Comparison of ENCODE assay signal across 13 cellular contexts in genomic region chr1:35215346-35215745, GRCh38.
"Had no signal": no experiment of that assay in that cellular context is flagged by ENCODE, and none has a peak within 500 bp of the region (broad histone marks: within the 10 kb centered on the region; RNA-seq: fewer than 3 reads in every experiment).

No MANE protein-coding gene starts in this region.

- H3K27me3 Mint-ChIP-seq: activated T-helper 17 cell treated with anti-CD3 and anti-CD28 coated beads, Interleukin-2, amount 50 U/mL, for 72 hours; stimulated activated naive B cell treated with anti-CD40 and anti-IgM and Interleukin-4, amounts not matched to agents 10 μg/mL and 1 μg/mL and 100 μg/mL, for 72 hours had no signal

- H3K9me3 ChIP-seq: lower lobe of right lung, tibial artery had no signal

- H3K27ac ChIP-seq: lower lobe of right lung, parathyroid adenoma, skin epidermis, tibial artery had no signal

- H3K4me3 ChIP-seq: lower lobe of right lung, skin epidermis, tibial artery had no signal

- H3K4me1 ChIP-seq: lower lobe of right lung, parathyroid adenoma, tibial artery had no signal

- H3K4me3 Mint-ChIP-seq: activated naive CD8-positive, alpha-beta T cell treated with anti-CD3 and anti-CD28 coated beads, Interleukin-2, amount 50 U/mL, for 24 hours; activated T-helper 17 cell treated with anti-CD3 and anti-CD28 coated beads, Interleukin-2, amount 50 U/mL, for 72 hours; stimulated activated naive B cell treated with anti-CD40 and anti-IgM and Interleukin-4, amounts not matched to agents 10 μg/mL and 1 μg/mL and 100 μg/mL, for 72 hours had no signal

- H3K27ac Mint-ChIP-seq: activated naive CD8-positive, alpha-beta T cell treated with anti-CD3 and anti-CD28 coated beads, Interleukin-2, amount 50 U/mL, for 24 hours; activated T-helper 17 cell treated with anti-CD3 and anti-CD28 coated beads, Interleukin-2, amount 50 U/mL, for 72 hours; stimulated activated naive B cell treated with anti-CD40 and anti-IgM and Interleukin-4, amounts not matched to agents 10 μg/mL and 1 μg/mL and 100 μg/mL, for 72 hours had no signal

- H2AFZ ChIP-seq: parathyroid adenoma had no signal

- H3K36me3 Mint-ChIP-seq: stimulated activated naive B cell treated with anti-CD40 and anti-IgM and Interleukin-4, amounts not matched to agents 10 μg/mL and 1 μg/mL and 100 μg/mL, for 72 hours had no signal

- H3K79me2 ChIP-seq: parathyroid adenoma had no signal

- H3K4me1 Mint-ChIP-seq: activated naive CD8-positive, alpha-beta T cell treated with anti-CD3 and anti-CD28 coated beads, Interleukin-2, amount 50 U/mL, for 24 hours; activated T-helper 17 cell treated with anti-CD3 and anti-CD28 coated beads, Interleukin-2, amount 50 U/mL, for 72 hours; stimulated activated naive B cell treated with anti-CD40 and anti-IgM and Interleukin-4, amounts not matched to agents 10 μg/mL and 1 μg/mL and 100 μg/mL, for 72 hours had no signal

- H3K9me3 Mint-ChIP-seq: activated naive CD8-positive, alpha-beta T cell treated with anti-CD3 and anti-CD28 coated beads, Interleukin-2, amount 50 U/mL, for 24 hours; activated T-helper 17 cell treated with anti-CD3 and anti-CD28 coated beads, Interleukin-2, amount 50 U/mL, for 72 hours; stimulated activated naive B cell treated with anti-CD40 and anti-IgM and Interleukin-4, amounts not matched to agents 10 μg/mL and 1 μg/mL and 100 μg/mL, for 72 hours had no signal

- H3K27me3 ChIP-seq: tibial artery had no signal

- H3K36me3 ChIP-seq: lower lobe of right lung, tibial artery had no signal

- DNase-seq: activated CD4-positive, alpha-beta T cell treated with anti-CD3 and anti-CD28 coated beads for 1 hour; activated CD4-positive, alpha-beta T cell treated with anti-CD3 and anti-CD28 coated beads, Interleukin-2, amount 50 U/mL, for 4 hours; activated naive CD4-positive, alpha-beta T cell treated with Interleukin-2 at 50 U/mL for 16 hours; activated naive CD8-positive, alpha-beta T cell treated with anti-CD3 and anti-CD28 coated beads, Interleukin-2, amount 50 U/mL, for 24 hours; lower lobe of right lung; stimulated activated CD4-positive, alpha-beta T cell treated with anti-CD3 and anti-CD28 coated beads, Interleukin-15, amount 100 ng/mL, for 24 hours; stimulated activated CD4-positive, alpha-beta T cell treated with anti-CD3 and anti-CD28 coated beads, Interleukin-4, amount 100 ng/mL, for 1 hour; stimulated activated naive B cell treated with anti-CD40 and anti-IgM and Interleukin-4, amounts not matched to agents 10 μg/mL and 1 μg/mL and 100 μg/mL, for 72 hours; T1000; tibial artery had no signal

- ATAC-seq: activated naive CD8-positive, alpha-beta T cell treated with anti-CD3 and anti-CD28 coated beads, Interleukin-2, amount 50 U/mL, for 24 hours; activated T-helper 17 cell treated with anti-CD3 and anti-CD28 coated beads, Interleukin-2, amount 50 U/mL, for 72 hours; stimulated activated naive B cell treated with anti-CD40 and anti-IgM and Interleukin-4, amounts not matched to agents 10 μg/mL and 1 μg/mL and 100 μg/mL, for 72 hours had no signal
